ENCODE assay signal across 9 cellular contexts in genomic region chrX:38817004-38817703, GRCh38. TPM values are rescaled to one million over a fixed set of nuclear protein-coding genes. Genes with fewer than 3 reads are reported as not detected.
DNase-seq lines count a peak whose midpoint lies in the region; ATAC-seq, FAIRE-seq and TF ChIP-seq lines count a peak whose summit lies in the region.
"Had no signal": no experiment of that assay in that cellular context is flagged by ENCODE, and none has a peak within 500 bp of the region (broad histone marks: within the 10 kb centered on the region; RNA-seq: fewer than 3 reads in every experiment).

No MANE protein-coding gene starts in this region.

- TF ChIP-seq RAD21 in A549 (conservative IDR thresholded peaks at IDR 0.05 in 1 of 2, IDR thresholded peaks at IDR 0.05 in 1 of 2) (no peak), liver (IDR thresholded peaks at IDR 0.05) (no peak)

- H3K4me2 ChIP-seq in A549 = peak overlapping the region; percentile 39

- intact Hi-C loops in adrenal gland (cut with DNase I) = no loop called here

- no peak; a peak in 1 of 6 replicates for ATAC-seq in A549
- ATAC-seq in HG03457 (IDR thresholded peaks at IDR 0.05; ENCODE audit: unreplicated experiment) = no peak
- no peak for ATAC-seq in HG03108 (IDR thresholded peaks at IDR 0.05; ENCODE audit: unreplicated experiment)

- H3K36me3 ChIP-seq in adrenal gland (replicated peaks in 1 of 2) = no peaks in the 10 kb centered on the region
- no peaks in the 10 kb centered on the region for H3K36me3 ChIP-seq in liver (ENCODE audit: control insufficient read depth in 4 of 4, insufficient read depth in 3 of 4, low read depth in 1 of 4, low read length in 3 of 4)

- no peak for TF ChIP-seq CTCF in A549 (IDR thresholded peaks at IDR 0.05)
- TF ChIP-seq CTCF in GM20000 (IDR thresholded peaks at IDR 0.05; ENCODE audit: extremely low read depth, missing control alignments) = no peak
- TF ChIP-seq CTCF in adrenal gland (IDR thresholded peaks at IDR 0.05) = no peak
- TF ChIP-seq CTCF in liver (IDR thresholded peaks at IDR 0.05; ENCODE audit: low read depth, low read length, missing input control) = no peak

- H3K27ac ChIP-seq in A549 (peak overlapping the region in 1 of 2 experiments; percentile 37; a peak in 1 of 6 replicates), adrenal gland (peak overlapping the region in 1 of 5 donors; percentile 24), liver (ENCODE audit: low read depth in 1 of 2, low read length in 2 of 2) (no peak overlapping the region)

- H3K27me3 ChIP-seq in adrenal gland = no peaks in the 10 kb centered on the region
- no peaks in the 10 kb centered on the region for H3K27me3 ChIP-seq in liver (ENCODE audit: control insufficient read depth in 4 of 4, insufficient read depth in 4 of 4, low read length in 3 of 4)

- CTCF ChIA-PET in A549 (lab: Yijun Ruan, JAX) = interaction anchor here (1.0 kb wide), 1 partner anchor 19 kb away, joined by 3 read pairs; no protein-coding TSS in a partner anchor

- H3K9ac ChIP-seq in liver (ENCODE audit: low read depth in 1 of 2, low read length in 2 of 2) = no peak overlapping the region

- H3K4me3 ChIP-seq in A549 (no peak overlapping the region), adrenal gland (no peak overlapping the region), liver (ENCODE audit: low read depth in 1 of 3, low read length in 3 of 3) (no peak overlapping the region)

- peak; percentile 91 for FAIRE-seq in A549 (lab: Jason Lieb, UNC)

- TF ChIP-seq POLR2A in A549 (IDR thresholded peaks at IDR 0.05; ENCODE audit: low read length) (no peak), adrenal gland (IDR thresholded peaks at IDR 0.05) (no peak)

- H3K4me1 ChIP-seq in A549 (peaks cover 12% of the 10 kb centered on the region), adrenal gland (replicated peaks in 1 of 2) (no peaks in the 10 kb centered on the region), liver (ENCODE audit: control insufficient read depth in 4 of 4, insufficient read depth in 4 of 4, low read length in 3 of 4) (peaks cover 0 to 3% (median 0%) of the 10 kb centered on the region in 4 donors)

- no peak for TF ChIP-seq EP300 in A549 (IDR thresholded peaks at IDR 0.05)

- POLR2A ChIA-PET in A549 (lab: Yijun Ruan, JAX) = interaction anchor here (1.0 kb wide), 1 partner anchor 14 kb away, joined by 4 read pairs; no protein-coding TSS in a partner anchor

- no peaks in the 10 kb centered on the region for H3K9me3 ChIP-seq in A549
- H3K9me3 ChIP-seq in adrenal gland (replicated peaks in 1 of 3) = no peaks in the 10 kb centered on the region
- no peaks in the 10 kb centered on the region for H3K9me3 ChIP-seq in liver (ENCODE audit: control insufficient read depth in 4 of 4, low read length in 3 of 4)

- 9% methylated on average over 2 of the region's 2 CpGs for WGBS in A549 (ENCODE audit: missing lambda C conversion rate)
- 17 to 39% (median 30%) methylated on average over 2 of the region's 2 CpGs for WGBS in adrenal gland, 4 donors
- WGBS in liver = 13% methylated on average over 2 of the region's 2 CpGs

- DNase-seq in A549 (ENCODE audit: low read depth in 1 of 2, low spot score in 1 of 2) (peak in 1 of 2 experiments; percentile 23), GM20000 (ENCODE audit: low spot score) (peak; percentile 3), adrenal gland (peak in 6 of 7 donors; percentile 21 to 52 (median 30)), NCI-H774 (lab: John Stamatoyannopoulos, UW) (no peak), T-helper 9 cell (no peak)
- DNase-seq: NCI-H1694 had no signal

TF ChIP-seq in A549, 52 proteins besides CTCF, POLR2A, EP300 and RAD21:
- TF ChIP-seq MAX (IDR thresholded peaks at IDR 0.05) (0 out of 2 replicates have a peak, but pooled peaks have one; percentile 31), NFE2L2 (conservative IDR thresholded peaks at IDR 0.05; ENCODE audit: low read length) (no peak), KDM5A (IDR thresholded peaks at IDR 0.05) (no peak)

TF ChIP-seq in liver, 16 proteins besides CTCF, POLR2A, EP300 and RAD21:
- TF ChIP-seq REST (IDR thresholded peaks at IDR 0.05) (no peak), ZBTB33 (IDR thresholded peaks at IDR 0.05) (no peak), TAF1 (conservative IDR thresholded peaks at IDR 0.05) (no peak), HNF4G (IDR thresholded peaks at IDR 0.05) (no peak), JUND (IDR thresholded peaks at IDR 0.05) (no peak), YY1 (IDR thresholded peaks at IDR 0.05) (no peak), SP1 (IDR thresholded peaks at IDR 0.05) (peak; percentile 27), HNF4A (conservative IDR thresholded peaks at IDR 0.05) (no peak), GABPA (IDR thresholded peaks at IDR 0.05 in 1 of 2, conservative IDR thresholded peaks at IDR 0.05 in 1 of 2) (peak in 1 of 2 donors; percentile 37), FOXA2 (IDR thresholded peaks at IDR 0.05) (no peak), MAX (IDR thresholded peaks at IDR 0.05) (no peak), EGR1 (IDR thresholded peaks at IDR 0.05; ENCODE audit: low read depth in 2 of 2) (no peak), RXRA (IDR thresholded peaks at IDR 0.05) (no peak), FOXA1 (IDR thresholded peaks at IDR 0.05) (no peak), ATF3 (IDR thresholded peaks at IDR 0.05) (no peak), NR2F2 (IDR thresholded peaks at IDR 0.05) (no peak)

RNA-seq across cellular contexts. Expression of gene MID1IP1, which starts 15.9 kb away (rescaled TPM):
- polyA plus RNA-seq in A549 (2011; rRNA removed) = 41.7 and 56.5 TPM in 2 replicates
- 63.5 and 77.4 TPM in 2 replicates for polyA plus RNA-seq in A549 (2012; cell fraction: cytosol; rRNA removed)
- 81.8 and 93.1 TPM in 2 replicates for polyA plus RNA-seq in A549 (2012; cell fraction: nucleus; rRNA removed)
- polyA plus RNA-seq in A549 (2017; fragmentation: RNase III; extraction: RNeasy Plus Mini Kit Qiagen cat#74134 plus additional on column Dnase treatment) = 32.5 to 41.9 TPM (median 40.1 TPM) in 3 replicates
- polyA minus RNA-seq in A549 (2011; rRNA and poly(A)+ RNA removed) = 17.1 and 23.1 TPM in 2 replicates
- total RNA-seq in adrenal gland = 100 to 1,000 TPM in 1 of 8 donors, 10 to 100 TPM in 7; 43.3 to 106 (median 54.2) TPM
- 10 to 100 TPM; 16.8 to 24.3 (median 21.6) TPM for polyA plus RNA-seq in adrenal gland
- total RNA-seq in liver = 10 to 100 TPM; 33.6 to 92.0 TPM
- polyA plus RNA-seq in liver = 10 to 100 TPM in 1 of 2 donors, 1 to 10 TPM in 1; 6.8 to 40.5 TPM

Comparison
In these comparisons a context has a peak if more than half of its experiments do, and no peak if none do; other contexts are left out.
1. DNase-seq: peak in GM20000 (single experiment) and adrenal gland (6 of 7); none in NCI-H774 (single experiment) and T-helper 9 cell (single experiment).